Comparison of ENCODE assay signal across 1 cellular context in the genomic region with DNA sequence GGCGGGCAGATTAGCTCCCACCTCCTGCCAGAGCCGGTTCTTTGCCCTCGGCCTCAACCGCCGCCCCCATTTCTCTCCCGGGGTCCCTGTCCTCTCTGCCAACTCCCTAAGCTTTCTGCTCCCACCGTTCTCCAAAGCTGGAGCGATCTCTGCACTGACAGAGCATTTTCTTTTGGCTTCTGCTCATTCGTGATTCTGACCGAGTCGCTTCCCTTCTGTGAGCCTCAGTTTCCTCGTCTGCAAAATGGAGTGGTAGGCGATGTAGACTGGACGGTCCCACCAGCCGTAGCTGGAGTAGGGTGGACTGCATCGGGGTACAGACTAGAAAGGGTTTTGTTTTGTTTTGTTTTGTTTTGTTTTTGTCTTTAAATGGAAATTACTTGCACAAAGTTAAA.
A peak's percentile ranks its signal among the peaks of the same experiment; 100 is the strongest.
TF ChIP-seq lines count a peak whose summit lies in the region.

No MANE protein-coding gene starts in this region.

TF ChIP-seq in H1, 55 proteins besides CTCF, POLR2A, EP300 and RAD21:
- no peak for TF ChIP-seq EGR1 (IDR thresholded peaks at IDR 0.05; ENCODE audit: borderline replicate concordance, low read depth, low read length)
- TF ChIP-seq SUZ12 (IDR thresholded peaks at IDR 0.05; ENCODE audit: low read length): peak; percentile 56; the same call in 1 of the 2 replicates
- TF ChIP-seq KDM1A (IDR thresholded peaks at IDR 0.05; ENCODE audit: borderline replicate concordance, low read length): peak; percentile 54; the same call in 1 of the 2 replicates
- TF ChIP-seq EZH2 (IDR thresholded peaks at IDR 0.05; ENCODE audit: low read depth, low read length, severe bottlenecking): peak; percentile 11
- TF ChIP-seq RNF2 (IDR thresholded peaks at IDR 0.05; ENCODE audit: borderline replicate concordance, low read depth, low read length, missing control alignments, poor library complexity, severe bottlenecking): peak; percentile 9
- no peak for TF ChIP-seq SIRT6 (IDR thresholded peaks at IDR 0.05; ENCODE audit: low read length)
